In genomic region chr2:84782717-84783442, GRCh38 we compare ENCODE assay signal across 11 cellular contexts.
DNase-seq lines count a peak whose midpoint lies in the region; ATAC-seq, FAIRE-seq and TF ChIP-seq lines count a peak whose summit lies in the region.
"Had no signal": no experiment of that assay in that cellular context is flagged by ENCODE, and none has a peak within 500 bp of the region (broad histone marks: within the 10 kb centered on the region; RNA-seq: fewer than 3 reads in every experiment).

No MANE protein-coding gene starts in this region.

- no peak overlapping the region for H3K4me3 ChIP-seq in HEK293 (ENCODE audit: low read depth, low read length)
- no peak overlapping the region for H3K4me3 ChIP-seq in mucosa of descending colon
- H3K4me3 ChIP-seq: right atrium auricular region had no signal

- H3K36me3 ChIP-seq in HEK293 (ENCODE audit: control insufficient read depth in 2 of 2, insufficient read depth in 1 of 2, low read length in 2 of 2) (no peaks in the 10 kb centered on the region), mucosa of descending colon (ENCODE audit: low read depth) (no peaks in the 10 kb centered on the region)
- H3K36me3 ChIP-seq: right atrium auricular region had no signal

- DNase-seq in D721Med (ENCODE audit: insufficient read length, low spot score): no peak
- peak; percentile 69 for DNase-seq in activated CD8-positive, alpha-beta T cell treated with anti-CD3 and anti-CD28 coated beads, Interleukin-2, amount 10 ng/mL, durations not matched to agents 7 days and 5 days
- peak in 1 of 3 donors; percentile 28 for DNase-seq in mucosa of descending colon
- no peak for DNase-seq in midbrain (lab: John Stamatoyannopoulos, UW)
- DNase-seq in substantia nigra (lab: John Stamatoyannopoulos, UW): no peak
- no peak for DNase-seq in amygdala (lab: John Stamatoyannopoulos, UW)
- DNase-seq: DMS 273 treated with DMSO at 0.1 percent for 48 hours, NCI-H1417 treated with DMSO at 0.1 percent for 48 hours had no signal

- H3K4me3 Mint-ChIP-seq in activated CD8-positive, alpha-beta T cell treated with anti-CD3 and anti-CD28 coated beads, Interleukin-2, amount 10 ng/mL, durations not matched to agents 7 days and 5 days: peak overlapping the region; percentile 66

- H3K9me3 Mint-ChIP-seq in activated CD8-positive, alpha-beta T cell treated with anti-CD3 and anti-CD28 coated beads, Interleukin-2, amount 10 ng/mL, durations not matched to agents 7 days and 5 days (ENCODE audit: insufficient read depth): peaks cover 17% of the 10 kb centered on the region

- H3K36me3 Mint-ChIP-seq in activated CD8-positive, alpha-beta T cell treated with anti-CD3 and anti-CD28 coated beads, Interleukin-2, amount 10 ng/mL, durations not matched to agents 7 days and 5 days (ENCODE audit: low read depth): peaks cover 30% of the 10 kb centered on the region

- POLR2A ChIA-PET in HEK293 (lab: Yijun Ruan, JAX): interaction anchor here (0.6 kb wide), 1 partner anchor 177 kb away, joined by 4 read pairs; no protein-coding TSS in a partner anchor
- POLR2A ChIA-PET in activated CD8-positive, alpha-beta T cell treated with anti-CD3 and anti-CD28 coated beads, Interleukin-2, amount 10 ng/mL, durations not matched to agents 7 days and 5 days (lab: Charles Lee): interaction anchor here (1.0 to 2.3 kb wide), 7 partner anchors 35 to 74 kb away, joined by 3 to 7 read pairs (median 5); no protein-coding TSS in a partner anchor

- peak overlapping the region; percentile 95 for H3K27ac Mint-ChIP-seq in activated CD8-positive, alpha-beta T cell treated with anti-CD3 and anti-CD28 coated beads, Interleukin-2, amount 10 ng/mL, durations not matched to agents 7 days and 5 days

- H3K27ac ChIP-seq in HEK293 (ENCODE audit: extremely low read depth, low read depth, low read length) (no peak overlapping the region), substantia nigra (ENCODE audit: low read depth, low read length, poor library complexity, severe bottlenecking) (no peak overlapping the region)
- H3K27ac ChIP-seq: right atrium auricular region had no signal

- intact Hi-C loops in mucosa of descending colon (cut with DNase I, micrococcal nuclease): no loop called here

- H3K27me3 Mint-ChIP-seq in activated CD8-positive, alpha-beta T cell treated with anti-CD3 and anti-CD28 coated beads, Interleukin-2, amount 10 ng/mL, durations not matched to agents 7 days and 5 days (ENCODE audit: low read depth): no peaks in the 10 kb centered on the region

- ATAC-seq in activated CD8-positive, alpha-beta T cell treated with anti-CD3 and anti-CD28 coated beads, Interleukin-2, amount 10 ng/mL, durations not matched to agents 7 days and 5 days: peak; percentile 68
- peak; percentile 66 for ATAC-seq in mucosa of descending colon
- no peak for ATAC-seq in HG02798 (IDR thresholded peaks at IDR 0.05; ENCODE audit: poor library complexity, unreplicated experiment)

- H3K4me1 ChIP-seq in HEK293 (ENCODE audit: control insufficient read depth, insufficient read depth, low read length) (no peaks in the 10 kb centered on the region), mucosa of descending colon (ENCODE audit: low read depth) (peaks cover 16% of the 10 kb centered on the region)
- H3K4me1 ChIP-seq: right atrium auricular region had no signal

- CTCF ChIA-PET in HEK293 (lab: Yijun Ruan, JAX): interaction anchor here (0.8 kb wide), 1 partner anchor 68 kb away, joined by 5 read pairs; no protein-coding TSS in a partner anchor
- CTCF ChIA-PET in activated CD8-positive, alpha-beta T cell treated with anti-CD3 and anti-CD28 coated beads, Interleukin-2, amount 10 ng/mL, durations not matched to agents 7 days and 5 days (lab: Charles Lee): interaction anchor here (0.6 to 3.1 kb wide), 15 partner anchors 11 to 157 kb away, joined by 3 to 17 read pairs (median 4); partner anchors contain the start of gene TRABD2A

- H3K9me3 ChIP-seq in HEK293 (ENCODE audit: control insufficient read depth, insufficient read depth, low read depth, low read length) (no peaks in the 10 kb centered on the region), mucosa of descending colon (no peaks in the 10 kb centered on the region)
- H3K9me3 ChIP-seq: right atrium auricular region had no signal

- TF ChIP-seq CTCF in D721Med (IDR thresholded peaks at IDR 0.05; ENCODE audit: insufficient read depth, missing control alignments) (no peak), HEK293 (tag by site-specific recombination; IDR thresholded peaks at IDR 0.05) (no peak), mucosa of descending colon (IDR thresholded peaks at IDR 0.05) (no peak)

- peaks cover 68% of the 10 kb centered on the region for H3K4me1 Mint-ChIP-seq in activated CD8-positive, alpha-beta T cell treated with anti-CD3 and anti-CD28 coated beads, Interleukin-2, amount 10 ng/mL, durations not matched to agents 7 days and 5 days (ENCODE audit: low read depth)

- peak; percentile 75 for FAIRE-seq in D721Med (lab: Jason Lieb, UNC)

TF ChIP-seq in HEK293, 187 proteins besides CTCF, POLR2A, EP300 and RAD21:
- TF ChIP-seq ZNF341 (tag by site-specific recombination; IDR thresholded peaks at IDR 0.05; ENCODE audit: low read depth): no peak
- TF ChIP-seq, protein P1, sequence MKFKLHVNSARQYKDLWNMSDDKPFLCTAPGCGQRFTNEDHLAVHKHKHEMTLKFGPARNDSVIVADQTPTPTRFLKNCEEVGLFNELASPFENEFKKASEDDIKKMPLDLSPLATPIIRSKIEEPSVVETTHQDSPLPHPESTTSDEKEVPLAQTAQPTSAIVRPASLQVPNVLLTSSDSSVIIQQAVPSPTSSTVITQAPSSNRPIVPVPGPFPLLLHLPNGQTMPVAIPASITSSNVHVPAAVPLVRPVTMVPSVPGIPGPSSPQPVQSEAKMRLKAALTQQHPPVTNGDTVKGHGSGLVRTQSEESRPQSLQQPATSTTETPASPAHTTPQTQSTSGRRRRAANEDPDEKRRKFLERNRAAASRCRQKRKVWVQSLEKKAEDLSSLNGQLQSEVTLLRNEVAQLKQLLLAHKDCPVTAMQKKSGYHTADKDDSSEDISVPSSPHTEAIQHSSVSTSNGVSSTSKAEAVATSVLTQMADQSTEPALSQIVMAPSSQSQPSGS (tag by site-specific recombination; IDR thresholded peaks at IDR 0.05; ENCODE audit: low read depth): peak; percentile 60
